35 cellular contexts compared by ENCODE assay signal in genomic region chr4:125461676-125462363, GRCh38.
"Had no signal": no experiment of that assay in that cellular context is flagged by ENCODE, and none has a peak within 500 bp of the region (broad histone marks: within the 10 kb centered on the region; RNA-seq: fewer than 3 reads in every experiment).

No MANE protein-coding gene starts in this region.

- DNase-seq: activated CD4-positive, alpha-beta memory T cell treated with anti-CD3 and anti-CD28 coated beads for 36 hours; activated CD4-positive, alpha-beta T cell treated with anti-CD3 and anti-CD28 coated beads, Interleukin-2, amount 10 ng/mL, durations not matched to agents 24 days and 14 days; activated CD4-positive, CD25-positive, alpha-beta regulatory T cell treated with anti-CD3 and anti-CD28 coated beads, Interleukin-2, amount 50 U/mL, for 72 hours; activated CD8-positive, alpha-beta memory T cell treated with anti-CD3 and anti-CD28 coated beads, Interleukin-2, amount 50 U/mL, for 48 hours; activated gamma-delta T cell; activated naive CD4-positive, alpha-beta T cell treated with anti-CD3 and anti-CD28 coated beads, Interleukin-2, amount 10 ng/mL, durations not matched to agents 7 days and 5 days; activated T-cell treated with anti-CD3 and anti-CD28 coated beads, Interleukin-2, amount 50 U/mL, for 24 hours; amniotic stem cell; brain microvascular endothelial cell; cortex of kidney; effector memory CD8-positive, alpha-beta T cell; foreskin keratinocyte; heart left ventricle; left ventricle myocardium inferior; mesendoderm; mucosa of descending colon; nephron progenitor cell; pancreas; retina; stimulated activated CD4-positive, alpha-beta T cell treated with anti-CD3 and anti-CD28 coated beads, Interleukin-4, amount 100 ng/mL, for 4 hours; stimulated activated CD8-positive, alpha-beta memory T cell treated with anti-CD3 and anti-CD28 coated beads, Interleukin-4, amount 100 ng/mL, for 48 hours; stomach; T-helper 17 cell; T1000; tibial artery; upper lobe of right lung; WERI-Rb-1 had no signal

- H3K27me3 Mint-ChIP-seq: activated CD4-positive, alpha-beta memory T cell treated with anti-CD3 and anti-CD28 coated beads for 36 hours; activated CD4-positive, alpha-beta T cell treated with anti-CD3 and anti-CD28 coated beads, Interleukin-2, amount 10 ng/mL, durations not matched to agents 24 days and 14 days; activated naive CD4-positive, alpha-beta T cell treated with anti-CD3 and anti-CD28 coated beads, Interleukin-2, amount 10 ng/mL, durations not matched to agents 7 days and 5 days; activated T-cell treated with anti-CD3 and anti-CD28 coated beads, Interleukin-2, amount 50 U/mL, for 24 hours; effector memory CD8-positive, alpha-beta T cell; stimulated activated memory B cell treated with anti-CD40 and anti-IgM and Interleukin-4, amounts not matched to agents 10 μg/mL and 1 μg/mL and 100 μg/mL, for 72 hours; T-helper 17 cell had no signal

- H3K36me3 Mint-ChIP-seq: activated CD4-positive, alpha-beta memory T cell treated with anti-CD3 and anti-CD28 coated beads for 36 hours; activated naive CD4-positive, alpha-beta T cell treated with anti-CD3 and anti-CD28 coated beads, Interleukin-2, amount 10 ng/mL, durations not matched to agents 7 days and 5 days; stimulated activated memory B cell treated with anti-CD40 and anti-IgM and Interleukin-4, amounts not matched to agents 10 μg/mL and 1 μg/mL and 100 μg/mL, for 72 hours had no signal

- H3K4me1 ChIP-seq: foreskin keratinocyte, heart left ventricle, left ventricle myocardium inferior, pancreas, prostate gland, stomach, suprapubic skin, upper lobe of right lung had no signal

- H3K36me3 ChIP-seq: brain microvascular endothelial cell, neutrophil, pancreas, prostate gland, stomach, suprapubic skin, upper lobe of right lung, WERI-Rb-1 had no signal

- H3K27ac ChIP-seq: brain microvascular endothelial cell, foreskin keratinocyte, heart left ventricle, left ventricle myocardium inferior, neutrophil, pancreas, prostate gland, skin epidermis, stomach, suprapubic skin, tibial artery, upper lobe of right lung, WERI-Rb-1 had no signal

- H3K27me3 ChIP-seq: brain microvascular endothelial cell, foreskin keratinocyte, heart left ventricle, neutrophil, pancreas, stomach, suprapubic skin, tibial artery, upper lobe of right lung had no signal

- H3K9me3 Mint-ChIP-seq: activated CD4-positive, alpha-beta T cell treated with anti-CD3 and anti-CD28 coated beads, Interleukin-2, amount 10 ng/mL, durations not matched to agents 24 days and 14 days; nephron progenitor cell; stimulated activated memory B cell treated with anti-CD40 and anti-IgM and Interleukin-4, amounts not matched to agents 10 μg/mL and 1 μg/mL and 100 μg/mL, for 72 hours had no signal

- ATAC-seq: effector memory CD8-positive, alpha-beta T cell; esophagus mucosa; foreskin keratinocyte; heart left ventricle; mucosa of descending colon; pancreas; sciatic nerve; stimulated activated memory B cell treated with anti-CD40 and anti-IgM and Interleukin-4, amounts not matched to agents 10 μg/mL and 1 μg/mL and 100 μg/mL, for 72 hours; T-helper 17 cell; upper lobe of right lung had no signal

- H3K9me3 ChIP-seq: mucosa of descending colon, neutrophil, pancreas, prostate gland, stomach, suprapubic skin, tibial artery, upper lobe of right lung had no signal

- H3K4me3 Mint-ChIP-seq: activated CD4-positive, alpha-beta memory T cell treated with anti-CD3 and anti-CD28 coated beads for 36 hours; activated CD4-positive, alpha-beta T cell treated with anti-CD3 and anti-CD28 coated beads, Interleukin-2, amount 10 ng/mL, durations not matched to agents 24 days and 14 days; activated naive CD4-positive, alpha-beta T cell treated with anti-CD3 and anti-CD28 coated beads, Interleukin-2, amount 10 ng/mL, durations not matched to agents 7 days and 5 days; activated T-cell treated with anti-CD3 and anti-CD28 coated beads, Interleukin-2, amount 50 U/mL, for 24 hours; effector memory CD8-positive, alpha-beta T cell; nephron progenitor cell; stimulated activated memory B cell treated with anti-CD40 and anti-IgM and Interleukin-4, amounts not matched to agents 10 μg/mL and 1 μg/mL and 100 μg/mL, for 72 hours; T-helper 17 cell had no signal

- H3K27ac Mint-ChIP-seq: activated CD4-positive, alpha-beta memory T cell treated with anti-CD3 and anti-CD28 coated beads for 36 hours; activated CD4-positive, alpha-beta T cell treated with anti-CD3 and anti-CD28 coated beads, Interleukin-2, amount 10 ng/mL, durations not matched to agents 24 days and 14 days; activated naive CD4-positive, alpha-beta T cell treated with anti-CD3 and anti-CD28 coated beads, Interleukin-2, amount 10 ng/mL, durations not matched to agents 7 days and 5 days; activated T-cell treated with anti-CD3 and anti-CD28 coated beads, Interleukin-2, amount 50 U/mL, for 24 hours; effector memory CD8-positive, alpha-beta T cell; nephron progenitor cell; stimulated activated memory B cell treated with anti-CD40 and anti-IgM and Interleukin-4, amounts not matched to agents 10 μg/mL and 1 μg/mL and 100 μg/mL, for 72 hours; T-helper 17 cell had no signal

- H3K4me3 ChIP-seq: heart left ventricle, left ventricle myocardium inferior, lung, mucosa of descending colon, pancreas, prostate gland, skin epidermis, stomach, suprapubic skin, tibial artery, upper lobe of right lung had no signal

- H3K4me1 Mint-ChIP-seq: activated CD4-positive, alpha-beta T cell treated with anti-CD3 and anti-CD28 coated beads, Interleukin-2, amount 10 ng/mL, durations not matched to agents 24 days and 14 days; activated naive CD4-positive, alpha-beta T cell treated with anti-CD3 and anti-CD28 coated beads, Interleukin-2, amount 10 ng/mL, durations not matched to agents 7 days and 5 days; nephron progenitor cell; stimulated activated memory B cell treated with anti-CD40 and anti-IgM and Interleukin-4, amounts not matched to agents 10 μg/mL and 1 μg/mL and 100 μg/mL, for 72 hours; T-helper 17 cell had no signal
